Comparison of ENCODE assay signal across 20 cellular contexts in genomic region chr12:29208935-29209701, GRCh38.
DNase-seq lines count a peak whose midpoint lies in the region; ATAC-seq, FAIRE-seq and TF ChIP-seq lines count a peak whose summit lies in the region.
"Had no signal": no experiment of that assay in that cellular context is flagged by ENCODE, and none has a peak within 500 bp of the region (broad histone marks: within the 10 kb centered on the region; RNA-seq: fewer than 3 reads in every experiment).

No MANE protein-coding gene starts in this region.

- H3K4me3 ChIP-seq in mucosa of descending colon (no peak overlapping the region), small intestine (ENCODE audit: low read depth in 1 of 2, low read length in 2 of 2) (no peak overlapping the region), uterus (no peak overlapping the region)
- H3K4me3 ChIP-seq: GM12878, SJSA1 had no signal

- H3K9me3 ChIP-seq in mucosa of descending colon (no peaks in the 10 kb centered on the region), small intestine (ENCODE audit: control insufficient read depth, low read depth) (no peaks in the 10 kb centered on the region), uterus (no peaks in the 10 kb centered on the region)
- H3K9me3 ChIP-seq: SJSA1 had no signal

- WGBS in small intestine, 3 donors, result 13 to 61% (median 35%) methylated on average over 3 of the region's 3 CpGs

- no peak for FAIRE-seq in small intestine (lab: Jason Lieb, UNC)
- FAIRE-seq: G401.6, GM12878, HTR-8/SVneo had no signal

- H3K27ac ChIP-seq in small intestine (ENCODE audit: low read depth in 1 of 2, low read length in 1 of 2), result peak overlapping the region; percentile 5 to 48
- no peak overlapping the region for H3K27ac ChIP-seq in uterus
- H3K27ac ChIP-seq: SJSA1 had no signal

- H3K4me1 ChIP-seq in mucosa of descending colon (ENCODE audit: low read depth) (peaks cover 18% of the 10 kb centered on the region), small intestine (ENCODE audit: control insufficient read depth in 2 of 2, insufficient read depth in 1 of 2, low read depth in 1 of 2, low read length in 1 of 2) (peaks cover 2 to 9% of the 10 kb centered on the region in 2 donors), uterus (no peaks in the 10 kb centered on the region)
- H3K4me1 ChIP-seq: SJSA1 had no signal

- TF ChIP-seq POLR2A in uterus (IDR thresholded peaks at IDR 0.05), result no peak

- H3K27me3 ChIP-seq in small intestine (ENCODE audit: control insufficient read depth in 2 of 2, insufficient read depth in 2 of 2, low read length in 2 of 2) (no peaks in the 10 kb centered on the region), uterus (no peaks in the 10 kb centered on the region)
- H3K27me3 ChIP-seq: SJSA1 had no signal

- ATAC-seq in mucosa of descending colon (peak; percentile 90), HG02885 (IDR thresholded peaks at IDR 0.05; ENCODE audit: poor library complexity, unreplicated experiment) (no peak)

- peak; percentile 55 for DNase-seq in HT-29 (ENCODE audit: low spot score)
- DNase-seq in SW480 (ENCODE audit: low spot score), result peak; percentile 18
- DNase-seq in mucosa of descending colon, result peak in 1 of 3 donors; percentile 50
- peak; percentile 85 for DNase-seq in small intestine
- no peak for DNase-seq in T-helper 9 cell
- no peak for DNase-seq in uterus
- DNase-seq in DMS 273 treated with DMSO at 0.1 percent for 48 hours (lab: John Stamatoyannopoulos, UW), result no peak
- DNase-seq: ACHN; AML-193; CD4-positive, CD25-positive, alpha-beta regulatory T cell; DND-41; GOT3; NCI-H1930; NCI-H2171 treated with DMSO at 0.1 percent for 48 hours; NCI-H748 treated with DMSO at 0.1 percent for 48 hours had no signal

- H3K36me3 ChIP-seq in mucosa of descending colon (ENCODE audit: low read depth) (no peaks in the 10 kb centered on the region), small intestine (ENCODE audit: control insufficient read depth in 2 of 2, insufficient read depth in 2 of 2, low read length in 2 of 2) (no peaks in the 10 kb centered on the region), uterus (no peaks in the 10 kb centered on the region)
- H3K36me3 ChIP-seq: SJSA1 had no signal

- TF ChIP-seq CTCF in mucosa of descending colon (IDR thresholded peaks at IDR 0.05), result no peak
- no peak for TF ChIP-seq CTCF in uterus (IDR thresholded peaks at IDR 0.05)

- intact Hi-C loops in mucosa of descending colon (cut with DNase I, micrococcal nuclease) (loop anchor here in 1 of 2 donors (2.0 kb wide), 1 partner anchor 42 kb away; no protein-coding TSS in a partner anchor), uterus (cut with DNase I; ENCODE audit: low total_unique reads) (no loop called here)

Comparison
In these comparisons a context has a peak if more than half of its experiments do, and no peak if none do; other contexts are left out.
1. DNase-seq: peak in HT-29 (single experiment), SW480 (single experiment) and small intestine (single experiment); none in T-helper 9 cell (single experiment), uterus (0 of 2) and DMS 273 treated with DMSO at 0.1 percent for 48 hours (single experiment).
2. H3K27ac ChIP-seq: peak in small intestine (2 of 2); none in uterus (0 of 2).